ENCODE assay signal across 8 cellular contexts in genomic region chr13:50079278-50080157, GRCh38.
DNase-seq lines count a peak whose midpoint lies in the region; ATAC-seq, FAIRE-seq and TF ChIP-seq lines count a peak whose summit lies in the region.

No MANE protein-coding gene starts in this region.

- ATAC-seq in HG02571 (IDR thresholded peaks at IDR 0.05; ENCODE audit: unreplicated experiment) = no peak

- no peak for TF ChIP-seq POLR2A in sigmoid colon (IDR thresholded peaks at IDR 0.05)

- H3K4me2 ChIP-seq in GM23248 (ENCODE audit: unreplicated experiment) = peak overlapping the region; percentile 83

- H3K27ac ChIP-seq in GM23248 (peak overlapping the region; percentile 81), sigmoid colon (peak overlapping the region; percentile 89 to 96 (median 91))

- DNase-seq in GM23248 (no peak), OCI-M1 (lab: John Stamatoyannopoulos, UW) (peak; percentile 54), epithelial cell of proximal tubule (ENCODE audit: low read depth) (no peak), sigmoid colon (no peak), RKO (ENCODE audit: low spot score) (no peak), urothelium cell line (ENCODE audit: low spot score) (no peak), A172 (ENCODE audit: low spot score) (no peak)

- peak overlapping the region; percentile 86 for H3K9ac ChIP-seq in GM23248

- peak overlapping the region; percentile 78 for H3K4me3 ChIP-seq in GM23248
- peak overlapping the region; percentile 63 for H3K4me3 ChIP-seq in epithelial cell of proximal tubule (ENCODE audit: low read depth, low read length)
- H3K4me3 ChIP-seq in sigmoid colon = peak overlapping the region; percentile 75 to 88 (median 79)

- H3K27me3 ChIP-seq in GM23248 (replicated peaks; ENCODE audit: insufficient read depth) (no peaks in the 10 kb centered on the region), sigmoid colon (peaks cover 0 to 9% (median 0%) of the 10 kb centered on the region in 3 donors)

- H2AFZ ChIP-seq in GM23248 = peak overlapping the region; percentile 80

- 86 to 88% methylated on average over 17 of the region's 17 CpGs for WGBS in GM23248 (ENCODE audit: low coverage in 1 of 2, low lambda C conversion rate in 2 of 2, missing lambda C conversion rate in 2 of 2), 2 experiments
- 7 to 16% methylated on average over 17 of the region's 17 CpGs for WGBS in sigmoid colon, 2 donors

- no peaks in the 10 kb centered on the region for H3K36me3 ChIP-seq in GM23248 (ENCODE audit: low read depth)
- H3K36me3 ChIP-seq in sigmoid colon = no peaks in the 10 kb centered on the region

- H3K4me1 ChIP-seq in GM23248 (ENCODE audit: insufficient read depth) = peaks cover 44% of the 10 kb centered on the region
- H3K4me1 ChIP-seq in sigmoid colon = peaks cover 0 to 68% (median 26%) of the 10 kb centered on the region in 4 donors

- in situ Hi-C loops in GM23248 (cut with MboI) = loop anchor here (10.0 to 25.0 kb wide), 2 partner anchors 458 to 725 kb away; no protein-coding TSS in a partner anchor

- H3F3A ChIP-seq in GM23248 (ENCODE audit: insufficient read depth) = peaks cover 17% of the 10 kb centered on the region

- H3K9me2 ChIP-seq in GM23248 (ENCODE audit: insufficient read depth) = no peaks in the 10 kb centered on the region

- TF ChIP-seq CTCF in epithelial cell of proximal tubule (conservative IDR thresholded peaks at IDR 0.05; ENCODE audit: low read depth, low read length) (no peak), sigmoid colon (IDR thresholded peaks at IDR 0.05) (no peak)

- intact Hi-C loops in sigmoid colon (cut with DNase I) = loop anchor here (5.0 kb wide), 3 partner anchors 142 to 723 kb away; partner anchors contain the start of gene SPRYD7

- no peak for FAIRE-seq in urothelium cell line (lab: Jason Lieb, UNC)

- H3K9me3 ChIP-seq in GM23248 (ENCODE audit: low read depth) (no peaks in the 10 kb centered on the region), sigmoid colon (no peaks in the 10 kb centered on the region)

- no peaks in the 10 kb centered on the region for H4K20me1 ChIP-seq in GM23248 (ENCODE audit: insufficient read depth)

- peaks cover 89% of the 10 kb centered on the region for H3K79me2 ChIP-seq in GM23248 (ENCODE audit: insufficient read depth)

- TF ChIP-seq EP300 in sigmoid colon (IDR thresholded peaks at IDR 0.05) = no peak
